Comparison of ENCODE assay signal across 9 cellular contexts in the genomic region with DNA sequence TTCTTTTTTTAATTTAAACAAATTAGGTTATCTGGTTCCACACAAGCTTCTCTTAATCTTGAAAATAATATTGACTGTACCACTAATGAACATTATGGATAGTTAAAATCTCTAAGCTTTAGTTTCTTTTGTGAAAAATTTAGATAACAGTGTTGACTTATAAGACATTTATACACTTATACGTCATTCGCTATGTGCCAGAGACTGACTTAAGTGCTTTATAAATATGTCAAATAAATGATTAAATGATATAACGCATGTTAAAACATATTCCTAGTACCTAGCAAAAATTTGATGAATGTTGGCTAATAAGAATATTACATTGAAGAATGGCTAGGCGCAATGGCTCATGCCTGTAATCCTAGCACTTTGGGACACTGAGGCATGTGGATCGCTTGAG.
"Had no signal": no experiment of that assay in that cellular context is flagged by ENCODE, and none has a peak within 500 bp of the region (broad histone marks: within the 10 kb centered on the region; RNA-seq: fewer than 3 reads in every experiment).

No MANE protein-coding gene starts in this region.

- H3K36me3 ChIP-seq: HAP-1 had no signal

- FAIRE-seq: HTR-8/SVneo, K562 had no signal

- H3K27ac ChIP-seq: GM23248 had no signal

- H3K9me3 ChIP-seq: HAP-1 had no signal

- DNase-seq: GM23248, GOT3, H7, HFFc6, IMR-90 had no signal

- H3K9me3 Mint-ChIP-seq: HFFc6 had no signal

- H3K4me3 ChIP-seq: GM23248, HAP-1, K562 had no signal

- ATAC-seq: HCT116, K562 had no signal

- H3K4me1 ChIP-seq: HAP-1 had no signal

- H3K4me3 Mint-ChIP-seq: HFFc6 had no signal

- H3K27ac Mint-ChIP-seq: HFFc6 had no signal
